ENCODE assay signal across 13 cellular contexts in the genomic region with DNA sequence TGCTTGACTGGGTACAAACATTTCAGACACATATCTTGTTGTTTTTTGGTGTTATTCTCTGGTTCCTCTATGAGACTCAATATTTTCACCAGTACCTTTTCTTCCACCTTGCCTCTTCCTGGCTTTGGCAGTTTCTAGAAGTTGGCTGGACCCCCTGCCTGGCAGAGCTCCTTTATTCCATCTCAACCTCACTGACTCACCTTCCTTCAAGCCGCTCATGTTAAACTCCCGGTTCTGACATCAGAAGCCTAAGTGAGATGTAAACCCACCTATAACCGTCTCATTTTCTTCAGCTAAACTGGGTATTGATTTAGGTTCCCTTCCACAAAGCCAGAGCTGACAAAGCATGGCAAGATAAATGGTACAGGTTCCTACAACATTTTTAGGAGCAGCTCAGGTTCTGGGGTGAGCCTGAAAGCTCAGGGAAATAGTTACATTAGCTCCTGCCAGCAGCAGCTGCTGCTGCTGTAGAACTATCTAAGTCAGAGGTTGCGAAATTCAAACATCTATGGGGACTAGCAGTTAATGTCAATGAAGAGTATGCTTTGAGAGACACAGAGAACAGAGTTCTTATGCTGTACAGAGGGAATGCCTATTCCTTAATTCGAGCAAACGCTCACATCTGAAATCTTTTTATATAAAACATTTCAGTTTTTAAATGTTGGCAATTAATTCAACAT.
DNase-seq lines count a peak whose midpoint lies in the region.
"Had no signal": no experiment of that assay in that cellular context is flagged by ENCODE, and none has a peak within 500 bp of the region (broad histone marks: within the 10 kb centered on the region; RNA-seq: fewer than 3 reads in every experiment).

No MANE protein-coding gene starts in this region.

- peak overlapping the region in 9 of 11 experiments; percentile 86 to 96 (median 93); a peak in 18 of 22 replicates for H3K27ac ChIP-seq in BLaER1 treated with 17β-estradiol and CSF1 and Interleukin-3, amounts not matched to agents 10 nM and 100 nM
- H3K27ac ChIP-seq: parathyroid adenoma had no signal

- H3K36me3 ChIP-seq in BLaER1 treated with 17β-estradiol and CSF1 and Interleukin-3, amounts not matched to agents 10 nM and 100 nM, result no peaks in the 10 kb centered on the region
- H3K36me3 ChIP-seq in adipocyte (ENCODE audit: control insufficient read depth, insufficient read depth, low read length, severe bottlenecking), result no peaks in the 10 kb centered on the region

- H3K27me3 ChIP-seq in BLaER1 treated with 17β-estradiol and CSF1 and Interleukin-3, amounts not matched to agents 10 nM and 100 nM, result no peaks in the 10 kb centered on the region
- H3K27me3 ChIP-seq in adipocyte (replicated peaks; ENCODE audit: control insufficient read depth, insufficient read depth, low read length), result no peaks in the 10 kb centered on the region

- H3K4me1 ChIP-seq in BLaER1 treated with 17β-estradiol and CSF1 and Interleukin-3, amounts not matched to agents 10 nM and 100 nM, result peaks cover 45 to 69% (median 62%) of the 10 kb centered on the region in 10 experiments
- peaks cover 22% of the 10 kb centered on the region for H3K4me1 ChIP-seq in adipocyte (ENCODE audit: control insufficient read depth, insufficient read depth, low read length)
- H3K4me1 ChIP-seq: parathyroid adenoma had no signal

- H3K4me2 ChIP-seq in BLaER1 treated with 17β-estradiol and CSF1 and Interleukin-3, amounts not matched to agents 10 nM and 100 nM, result peak overlapping the region; percentile 12 to 80 (median 54); a peak in 19 of 22 replicates

- peak overlapping the region in 9 of 11 experiments; percentile 1 to 60 (median 34); a peak in 8 of 22 replicates for H3K9ac ChIP-seq in BLaER1 treated with 17β-estradiol and CSF1 and Interleukin-3, amounts not matched to agents 10 nM and 100 nM
- H3K9ac ChIP-seq in adipocyte (ENCODE audit: low read length), result no peak overlapping the region
- H3K9ac ChIP-seq: parathyroid adenoma had no signal

- no peak overlapping the region for H3K4me3 ChIP-seq in BLaER1 treated with 17β-estradiol and CSF1 and Interleukin-3, amounts not matched to agents 10 nM and 100 nM
- H3K4me3 ChIP-seq in adipocyte (ENCODE audit: low read length), result no peak overlapping the region

- DNase-seq in LHCN-M2 (ENCODE audit: low read depth) (peak; percentile 54), adipocyte (ENCODE audit: low read depth) (peak; percentile 78), iris pigment epithelial cell (ENCODE audit: low read depth) (peak; percentile 71), NCI-H2107 treated with DMSO at 0.1 percent for 48 hours (lab: John Stamatoyannopoulos, UW; ENCODE audit: unreplicated experiment) (no peak), T-helper 9 cell (no peak), C1 segment of cervical spinal cord (lab: John Stamatoyannopoulos, UW) (no peak)
- no peak for DNase-seq in activated effector memory CD4-positive, alpha-beta T cell treated with Interleukin-2 at 50 U/mL for 16 hours
- DNase-seq: activated CD4-positive, alpha-beta memory T cell treated with anti-CD3 and anti-CD28 coated beads, Interleukin-2, amount 10 ng/mL, durations not matched to agents 7 days and 5 days; effector CD4-positive, alpha-beta T cell; glutamatergic neuron; NCI-H748 treated with DMSO at 0.1 percent for 48 hours had no signal

- peaks cover 0 to 50% (median 40%) of the 10 kb centered on the region in 11 experiments; a peak in 18 of 22 replicates for H3K9me3 ChIP-seq in BLaER1 treated with 17β-estradiol and CSF1 and Interleukin-3, amounts not matched to agents 10 nM and 100 nM (replicated peaks in 1 of 11)
- no peaks in the 10 kb centered on the region for H3K9me3 ChIP-seq in adipocyte (ENCODE audit: control insufficient read depth, low read length)

- H4K20me1 ChIP-seq in BLaER1 treated with 17β-estradiol and CSF1 and Interleukin-3, amounts not matched to agents 10 nM and 100 nM, result no peaks in the 10 kb centered on the region

Comparison
In these comparisons a context has a peak if more than half of its experiments do, and no peak if none do; other contexts are left out.
1. DNase-seq: peak in LHCN-M2 (single experiment), adipocyte (single experiment) and iris pigment epithelial cell (single experiment); none in NCI-H2107 treated with DMSO at 0.1 percent for 48 hours (single experiment), T-helper 9 cell (single experiment), C1 segment of cervical spinal cord (0 of 14) and activated effector memory CD4-positive, alpha-beta T cell treated with Interleukin-2 at 50 U/mL for 16 hours (single experiment).